Comparison of ENCODE assay signal across 28 cellular contexts in the genomic region with DNA sequence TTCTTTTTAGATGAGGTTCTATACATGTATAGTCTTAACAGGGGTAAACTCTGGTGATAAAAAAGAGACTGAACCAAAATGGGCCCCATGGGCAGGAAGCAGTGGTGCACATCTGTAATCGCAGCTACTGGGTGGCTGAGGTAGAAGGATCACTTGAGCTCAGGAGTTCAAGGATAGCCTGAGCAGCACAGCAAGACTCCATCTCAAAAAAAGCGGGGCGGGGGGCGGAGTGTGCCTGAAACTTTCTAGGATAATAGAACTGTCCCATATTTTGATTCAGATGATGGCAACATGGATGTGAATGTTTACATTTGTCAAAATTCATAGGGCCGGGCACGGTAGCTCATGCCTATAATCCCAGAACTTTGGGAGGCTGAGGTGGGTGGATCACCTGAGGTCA. TPM values are rescaled to one million over a fixed set of nuclear protein-coding genes. Genes with fewer than 3 reads are reported as not detected.
DNase-seq lines count a peak whose midpoint lies in the region; ATAC-seq lines count a peak whose summit lies in the region.
"Had no signal": no experiment of that assay in that cellular context is flagged by ENCODE, and none has a peak within 500 bp of the region (broad histone marks: within the 10 kb centered on the region; RNA-seq: fewer than 3 reads in every experiment).

No MANE protein-coding gene starts in this region.

- no peaks in the 10 kb centered on the region for H3K27me3 ChIP-seq in CD4-positive, CD25-positive, alpha-beta regulatory T cell (ENCODE audit: control insufficient read depth, insufficient read depth, low read length)
- H3K27me3 ChIP-seq in naive thymus-derived CD4-positive, alpha-beta T cell (ENCODE audit: control insufficient read depth in 2 of 2, insufficient read depth in 2 of 2, low read length in 2 of 2) = no peaks in the 10 kb centered on the region
- no peaks in the 10 kb centered on the region for H3K27me3 ChIP-seq in H7 (ENCODE audit: control insufficient read depth, insufficient read depth, low read length)
- H3K27me3 ChIP-seq: gastrocnemius medialis, pancreas, Peyer's patch, thyroid gland, vagina had no signal

- CTCF ChIA-PET in activated CD8-positive, alpha-beta T cell treated with anti-CD3 and anti-CD28 coated beads, Interleukin-2, amount 10 ng/mL, durations not matched to agents 7 days and 5 days (lab: Charles Lee) = interaction anchor here (1.7 kb wide), 1 partner anchor 34 kb away, joined by 3 read pairs; no protein-coding TSS in a partner anchor
- CTCF ChIA-PET in naive thymus-derived CD4-positive, alpha-beta T cell (lab: Charles Lee) = interaction anchor here (1.0 to 1.5 kb wide), 2 partner anchors 38 to 41 kb away, joined by 3 to 5 read pairs; no protein-coding TSS in a partner anchor

- peaks cover 4% of the 10 kb centered on the region for H3K4me1 ChIP-seq in CD4-positive, CD25-positive, alpha-beta regulatory T cell (ENCODE audit: control insufficient read depth, insufficient read depth, low read length, poor library complexity, severe bottlenecking)
- H3K4me1 ChIP-seq in naive thymus-derived CD4-positive, alpha-beta T cell (ENCODE audit: control insufficient read depth in 2 of 2, insufficient read depth in 2 of 2, low read length in 2 of 2) = peaks cover 0 to 5% of the 10 kb centered on the region in 2 donors
- H3K4me1 ChIP-seq: gastrocnemius medialis, pancreas, thyroid gland, vagina had no signal

- no peaks in the 10 kb centered on the region for H3K9me3 ChIP-seq in CD4-positive, CD25-positive, alpha-beta regulatory T cell (ENCODE audit: control insufficient read depth in 2 of 2, low read length in 2 of 2)
- no peaks in the 10 kb centered on the region for H3K9me3 ChIP-seq in naive thymus-derived CD4-positive, alpha-beta T cell (ENCODE audit: control insufficient read depth in 2 of 3, low read length in 3 of 3)
- H3K9me3 ChIP-seq: gastrocnemius medialis, mucosa of descending colon, pancreas, Peyer's patch, thyroid gland, vagina had no signal

- H3K9me3 Mint-ChIP-seq in activated CD4-positive, alpha-beta T cell treated with anti-CD3 and anti-CD28 coated beads, Interleukin-2, amount 10 ng/mL, durations not matched to agents 24 days and 14 days = no peaks in the 10 kb centered on the region
- no peaks in the 10 kb centered on the region for H3K9me3 Mint-ChIP-seq in CD4-positive, CD25-positive, alpha-beta regulatory T cell
- no peaks in the 10 kb centered on the region for H3K9me3 Mint-ChIP-seq in activated CD8-positive, alpha-beta T cell treated with anti-CD3 and anti-CD28 coated beads, Interleukin-2, amount 10 ng/mL, durations not matched to agents 7 days and 5 days (ENCODE audit: insufficient read depth)
- peaks cover 0 to 3% (median 0%) of the 10 kb centered on the region in 11 donors for H3K9me3 Mint-ChIP-seq in naive thymus-derived CD4-positive, alpha-beta T cell
- H3K9me3 Mint-ChIP-seq: activated CD4-positive, alpha-beta T cell treated with anti-CD3 and anti-CD28 coated beads, Interleukin-2, amount 10 ng/mL, durations not matched to agents 7 days and 5 days; neural crest cell had no signal

- no peaks in the 10 kb centered on the region for H3K27me3 Mint-ChIP-seq in activated CD4-positive, alpha-beta T cell treated with anti-CD3 and anti-CD28 coated beads, Interleukin-2, amount 10 ng/mL, durations not matched to agents 24 days and 14 days
- no peaks in the 10 kb centered on the region for H3K27me3 Mint-ChIP-seq in CD4-positive, CD25-positive, alpha-beta regulatory T cell
- H3K27me3 Mint-ChIP-seq in activated CD8-positive, alpha-beta T cell treated with anti-CD3 and anti-CD28 coated beads, Interleukin-2, amount 10 ng/mL, durations not matched to agents 7 days and 5 days (ENCODE audit: low read depth) = no peaks in the 10 kb centered on the region
- H3K27me3 Mint-ChIP-seq in naive thymus-derived CD4-positive, alpha-beta T cell = no peaks in the 10 kb centered on the region
- H3K27me3 Mint-ChIP-seq: activated CD4-positive, alpha-beta T cell treated with anti-CD3 and anti-CD28 coated beads, Interleukin-2, amount 10 ng/mL, durations not matched to agents 7 days and 5 days had no signal

- no peak overlapping the region for H3K4me3 Mint-ChIP-seq in activated CD4-positive, alpha-beta T cell treated with anti-CD3 and anti-CD28 coated beads, Interleukin-2, amount 10 ng/mL, durations not matched to agents 24 days and 14 days
- H3K4me3 Mint-ChIP-seq in CD4-positive, CD25-positive, alpha-beta regulatory T cell = peak overlapping the region in 1 of 4 donors; percentile 17
- no peak overlapping the region for H3K4me3 Mint-ChIP-seq in activated CD8-positive, alpha-beta T cell treated with anti-CD3 and anti-CD28 coated beads, Interleukin-2, amount 10 ng/mL, durations not matched to agents 7 days and 5 days
- peak overlapping the region in 4 of 10 donors; percentile 0 to 59 (median 56) for H3K4me3 Mint-ChIP-seq in naive thymus-derived CD4-positive, alpha-beta T cell
- H3K4me3 Mint-ChIP-seq: activated CD4-positive, alpha-beta T cell treated with anti-CD3 and anti-CD28 coated beads, Interleukin-2, amount 10 ng/mL, durations not matched to agents 7 days and 5 days; neural crest cell had no signal

- peak overlapping the region; percentile 34 for H3K27ac Mint-ChIP-seq in activated CD4-positive, alpha-beta T cell treated with anti-CD3 and anti-CD28 coated beads, Interleukin-2, amount 10 ng/mL, durations not matched to agents 24 days and 14 days
- H3K27ac Mint-ChIP-seq in CD4-positive, CD25-positive, alpha-beta regulatory T cell = peak overlapping the region in 2 of 3 donors; percentile 82 to 86
- peak overlapping the region; percentile 40 for H3K27ac Mint-ChIP-seq in activated CD8-positive, alpha-beta T cell treated with anti-CD3 and anti-CD28 coated beads, Interleukin-2, amount 10 ng/mL, durations not matched to agents 7 days and 5 days
- peak overlapping the region in 8 of 9 donors; percentile 1 to 84 (median 66) for H3K27ac Mint-ChIP-seq in naive thymus-derived CD4-positive, alpha-beta T cell
- H3K27ac Mint-ChIP-seq: activated CD4-positive, alpha-beta T cell treated with anti-CD3 and anti-CD28 coated beads, Interleukin-2, amount 10 ng/mL, durations not matched to agents 7 days and 5 days had no signal

- intact Hi-C loops in activated CD4-positive, alpha-beta T cell treated with anti-CD3 and anti-CD28 coated beads, Interleukin-2, amount 10 ng/mL, durations not matched to agents 24 days and 14 days (cut with micrococcal nuclease) = no loop called here
- intact Hi-C loops in naive thymus-derived CD4-positive, alpha-beta T cell (cut with micrococcal nuclease) = no loop called here

- no peak for ATAC-seq in CD4-positive, CD25-positive, alpha-beta regulatory T cell (ENCODE audit: low read depth in 2 of 2)
- no peak for ATAC-seq in activated CD8-positive, alpha-beta T cell treated with anti-CD3 and anti-CD28 coated beads, Interleukin-2, amount 10 ng/mL, durations not matched to agents 7 days and 5 days
- ATAC-seq in naive thymus-derived CD4-positive, alpha-beta T cell = no peak
- no peak for ATAC-seq in GM18861 (IDR thresholded peaks at IDR 0.05; ENCODE audit: unreplicated experiment)
- ATAC-seq: gastrocnemius medialis, mucosa of descending colon, pancreas had no signal

- H3K36me3 ChIP-seq in CD4-positive, CD25-positive, alpha-beta regulatory T cell (ENCODE audit: control insufficient read depth, insufficient read depth, low read length) = peaks cover 24% of the 10 kb centered on the region
- peaks cover 0 to 41% (median 7%) of the 10 kb centered on the region in 3 experiments for H3K36me3 ChIP-seq in naive thymus-derived CD4-positive, alpha-beta T cell (ENCODE audit: control insufficient read depth in 2 of 3, insufficient read depth in 3 of 3, low read length in 3 of 3)
- no peaks in the 10 kb centered on the region for H3K36me3 ChIP-seq in H7 (replicated peaks; ENCODE audit: control insufficient read depth, insufficient read depth, low read length)
- H3K36me3 ChIP-seq: gastrocnemius medialis, pancreas, Peyer's patch, vagina had no signal

- H3K27ac ChIP-seq in CD4-positive, CD25-positive, alpha-beta regulatory T cell (ENCODE audit: insufficient read depth, low read length, poor library complexity, severe bottlenecking) = no peak overlapping the region
- H3K27ac ChIP-seq in naive thymus-derived CD4-positive, alpha-beta T cell (ENCODE audit: low read depth, low read length) = no peak overlapping the region
- H3K27ac ChIP-seq: gastrocnemius medialis, pancreas, Peyer's patch, skin epidermis, thyroid gland, vagina, VCaP had no signal

- DNase-seq in activated CD4-positive, alpha-beta T cell treated with anti-CD3 and anti-CD28 coated beads, Interleukin-2, amount 10 ng/mL, durations not matched to agents 24 days and 14 days = no peak
- no peak for DNase-seq in activated CD4-positive, alpha-beta T cell treated with anti-CD3 and anti-CD28 coated beads for 1 hour
- no peak for DNase-seq in CD4-positive, CD25-positive, alpha-beta regulatory T cell
- no peak for DNase-seq in activated CD8-positive, alpha-beta T cell treated with anti-CD3 and anti-CD28 coated beads, Interleukin-2, amount 10 ng/mL, durations not matched to agents 7 days and 5 days
- DNase-seq in naive thymus-derived CD4-positive, alpha-beta T cell = no peak
- no peak for DNase-seq in HUDEP-2 (lab: John Stamatoyannopoulos, UW; ENCODE audit: unreplicated experiment in 76 of 76)
- DNase-seq in H7 = no peak
- DNase-seq: activated CD4-positive, alpha-beta T cell treated with anti-CD3 and anti-CD28 coated beads, Interleukin-2, amount 10 ng/mL, durations not matched to agents 7 days and 5 days; aorta; EL; gastrocnemius medialis; GOT3; IMR-90; mucosa of descending colon; NCI-H146; NCI-H345; NCI-H774; pancreas; Peyer's patch; retina; SHP77; T-helper 9 cell; thyroid gland had no signal

- H3K4me3 ChIP-seq in CD4-positive, CD25-positive, alpha-beta regulatory T cell (ENCODE audit: low read depth, low read length) = no peak overlapping the region
- H3K4me3 ChIP-seq in naive thymus-derived CD4-positive, alpha-beta T cell (ENCODE audit: low read length) = no peak overlapping the region
- no peak overlapping the region for H3K4me3 ChIP-seq in H7 (ENCODE audit: insufficient read depth, low read depth, low read length)
- H3K4me3 ChIP-seq: gastrocnemius medialis, mucosa of descending colon, pancreas, Peyer's patch, skin epidermis, thyroid gland, vagina had no signal

- H3K4me1 Mint-ChIP-seq in activated CD4-positive, alpha-beta T cell treated with anti-CD3 and anti-CD28 coated beads, Interleukin-2, amount 10 ng/mL, durations not matched to agents 24 days and 14 days = peaks cover 7% of the 10 kb centered on the region
- peaks cover 7 to 49% (median 25%) of the 10 kb centered on the region in 4 donors for H3K4me1 Mint-ChIP-seq in CD4-positive, CD25-positive, alpha-beta regulatory T cell
- H3K4me1 Mint-ChIP-seq in activated CD8-positive, alpha-beta T cell treated with anti-CD3 and anti-CD28 coated beads, Interleukin-2, amount 10 ng/mL, durations not matched to agents 7 days and 5 days (ENCODE audit: low read depth) = peaks cover 25% of the 10 kb centered on the region
- peaks cover 17 to 61% (median 43%) of the 10 kb centered on the region in 7 donors for H3K4me1 Mint-ChIP-seq in naive thymus-derived CD4-positive, alpha-beta T cell
- H3K4me1 Mint-ChIP-seq: neural crest cell had no signal

- H3K36me3 Mint-ChIP-seq in activated CD4-positive, alpha-beta T cell treated with anti-CD3 and anti-CD28 coated beads, Interleukin-2, amount 10 ng/mL, durations not matched to agents 24 days and 14 days (ENCODE audit: low read depth) = peaks cover 30% of the 10 kb centered on the region
- peaks cover 15% of the 10 kb centered on the region for H3K36me3 Mint-ChIP-seq in CD4-positive, CD25-positive, alpha-beta regulatory T cell
- peaks cover 35% of the 10 kb centered on the region for H3K36me3 Mint-ChIP-seq in activated CD8-positive, alpha-beta T cell treated with anti-CD3 and anti-CD28 coated beads, Interleukin-2, amount 10 ng/mL, durations not matched to agents 7 days and 5 days (ENCODE audit: low read depth)
- peaks cover 10 to 32% (median 24%) of the 10 kb centered on the region in 5 donors for H3K36me3 Mint-ChIP-seq in naive thymus-derived CD4-positive, alpha-beta T cell

- POLR2A ChIA-PET in activated CD8-positive, alpha-beta T cell treated with anti-CD3 and anti-CD28 coated beads, Interleukin-2, amount 10 ng/mL, durations not matched to agents 7 days and 5 days (lab: Charles Lee) = interaction anchor here (0.7 kb wide), 1 partner anchor 38 kb away, joined by 3 read pairs; no protein-coding TSS in a partner anchor
- POLR2A ChIA-PET in naive thymus-derived CD4-positive, alpha-beta T cell (lab: Charles Lee) = interaction anchor here (1.0 kb wide), 1 partner anchor 44 kb away, joined by 3 read pairs; no protein-coding TSS in a partner anchor

RNA-seq across cellular contexts. Expression of a gene that starts 48.8 kb away (rescaled TPM):
- total RNA-seq in activated CD4-positive, alpha-beta T cell treated with anti-CD3 and anti-CD28 coated beads, Interleukin-2, amount 10 ng/mL, durations not matched to agents 24 days and 14 days = 38.1 and 38.7 TPM in 2 replicates
- total RNA-seq in CD4-positive, CD25-positive, alpha-beta regulatory T cell = 46.7 TPM
- polyA plus RNA-seq in CD4-positive, CD25-positive, alpha-beta regulatory T cell = 10 to 100 TPM; 15.9 to 24.1 (median 20.7) TPM
- total RNA-seq in activated CD8-positive, alpha-beta T cell treated with anti-CD3 and anti-CD28 coated beads, Interleukin-2, amount 10 ng/mL, durations not matched to agents 7 days and 5 days = 10 to 100 TPM; 44.1 TPM
- 10 to 100 TPM; 41.6 to 58.2 (median 50.8) TPM for total RNA-seq in naive thymus-derived CD4-positive, alpha-beta T cell
- polyA plus RNA-seq in naive thymus-derived CD4-positive, alpha-beta T cell = 10 to 100 TPM; 23.3 to 24.6 TPM
- 8.7 and 13.9 TPM in 2 replicates for total RNA-seq in H7 (2014; rRNA removed; shearing (Covaris generic))

RNA-seq across cellular contexts. Expression of a gene that starts 59.9 kb away (rescaled TPM):
- 483 and 491 TPM in 2 replicates for total RNA-seq in activated CD4-positive, alpha-beta T cell treated with anti-CD3 and anti-CD28 coated beads, Interleukin-2, amount 10 ng/mL, durations not matched to agents 24 days and 14 days
- total RNA-seq in CD4-positive, CD25-positive, alpha-beta regulatory T cell = 319 TPM
- 100 to 1,000 TPM; 246 to 564 (median 389) TPM for polyA plus RNA-seq in CD4-positive, CD25-positive, alpha-beta regulatory T cell
- total RNA-seq in activated CD8-positive, alpha-beta T cell treated with anti-CD3 and anti-CD28 coated beads, Interleukin-2, amount 10 ng/mL, durations not matched to agents 7 days and 5 days = 100 to 1,000 TPM; 441 to 462 TPM
- 100 to 1,000 TPM; 285 to 433 (median 313) TPM for total RNA-seq in naive thymus-derived CD4-positive, alpha-beta T cell
- 100 to 1,000 TPM; 474 to 764 TPM for polyA plus RNA-seq in naive thymus-derived CD4-positive, alpha-beta T cell
- total RNA-seq in H7 (2014; rRNA removed; shearing (Covaris generic)) = 27.7 and 36.4 TPM in 2 replicates

Comparison
In these comparisons a context has a peak if more than half of its experiments do, and no peak if none do; other contexts are left out.
1. H3K27ac Mint-ChIP-seq: peak in every context shown above with its lines; median percentile 84 in CD4-positive, CD25-positive, alpha-beta regulatory T cell; 66 in naive thymus-derived CD4-positive, alpha-beta T cell; 40 in activated CD8-positive, alpha-beta T cell treated with anti-CD3 and anti-CD28 coated beads, Interleukin-2, amount 10 ng/mL, durations not matched to agents 7 days and 5 days; 34 in activated CD4-positive, alpha-beta T cell treated with anti-CD3 and anti-CD28 coated beads, Interleukin-2, amount 10 ng/mL, durations not matched to agents 24 days and 14 days.